19 cellular contexts compared by ENCODE assay signal in the genomic region with DNA sequence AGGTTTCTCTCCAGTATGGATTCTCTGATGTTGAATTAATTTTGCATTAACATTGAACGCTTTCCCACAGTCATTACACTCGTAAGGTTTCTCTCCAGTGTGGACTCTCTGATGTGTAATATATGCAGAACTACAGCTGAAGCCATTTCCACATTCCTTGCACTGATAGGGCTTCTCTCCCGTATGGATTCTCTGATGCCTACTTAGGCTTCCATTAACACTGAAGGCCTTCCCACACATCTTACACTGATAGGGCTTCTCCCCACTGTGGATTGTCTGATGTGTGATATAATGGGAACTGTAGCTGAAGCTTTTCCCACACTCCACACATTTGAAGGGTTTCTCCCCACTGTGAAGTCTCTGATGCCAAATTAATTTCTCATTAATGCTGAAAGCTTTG. TPM values are rescaled to one million over a fixed set of nuclear protein-coding genes. Genes with fewer than 3 reads are reported as not detected.
DNase-seq lines count a peak whose midpoint lies in the region; ATAC-seq, FAIRE-seq and TF ChIP-seq lines count a peak whose summit lies in the region.
"Had no signal": no experiment of that assay in that cellular context is flagged by ENCODE, and none has a peak within 500 bp of the region (broad histone marks: within the 10 kb centered on the region; RNA-seq: fewer than 3 reads in every experiment).

No MANE protein-coding gene starts in this region.

- FAIRE-seq in A549 (lab: Jason Lieb, UNC) (no peak), GM12878 (lab: Jason Lieb, UNC) (no peak)
- FAIRE-seq: A204.1 had no signal

- ATAC-seq in A549, result no peak
- ATAC-seq in HCT116, result no peak
- no peak for ATAC-seq in GM12878
- ATAC-seq in naive thymus-derived CD4-positive, alpha-beta T cell, result no peak

- no peaks in the 10 kb centered on the region for H3K27me3 Mint-ChIP-seq in naive thymus-derived CD4-positive, alpha-beta T cell
- no peaks in the 10 kb centered on the region for H3K27me3 Mint-ChIP-seq in neural progenitor cell (ENCODE audit: insufficient read depth, low read depth)

- peaks cover 14 to 87% (median 59%) of the 10 kb centered on the region in 11 donors for H3K9me3 Mint-ChIP-seq in naive thymus-derived CD4-positive, alpha-beta T cell
- H3K9me3 Mint-ChIP-seq in neural progenitor cell, result peaks cover 63% of the 10 kb centered on the region

- CTCF ChIA-PET in A549 (lab: Yijun Ruan, JAX), result interaction anchor here (1.2 kb wide), 1 partner anchor 49 kb away, joined by 3 read pairs; no protein-coding TSS in a partner anchor
- CTCF ChIA-PET in HCT116 (lab: Charles Lee), result no interaction called here
- CTCF ChIA-PET in GM12878 (lab: Yijun Ruan, JAX), result no interaction called here
- CTCF ChIA-PET in naive thymus-derived CD4-positive, alpha-beta T cell (lab: Charles Lee), result no interaction called here

- intact Hi-C loops in HCT116 (cut with micrococcal nuclease), result no loop called here
- intact Hi-C loops in GM12878 (cut with micrococcal nuclease; ENCODE audit: unreplicated experiment), result no loop called here
- intact Hi-C loops in naive thymus-derived CD4-positive, alpha-beta T cell (cut with micrococcal nuclease), result no loop called here

- H3K27ac Mint-ChIP-seq in naive thymus-derived CD4-positive, alpha-beta T cell, result no peak overlapping the region
- no peak overlapping the region for H3K27ac Mint-ChIP-seq in neural progenitor cell
- H3K27ac Mint-ChIP-seq: H9 had no signal

- POLR2A ChIA-PET in A549 (lab: Yijun Ruan, JAX) (no interaction called here), HCT116 (lab: Charles Lee) (no interaction called here), GM12878 (lab: Charles Lee) (no interaction called here)
- POLR2A ChIA-PET in naive thymus-derived CD4-positive, alpha-beta T cell (lab: Charles Lee), result no interaction called here

- H3K4me1 ChIP-seq in A549 (no peaks in the 10 kb centered on the region), HCT116 (ENCODE audit: control insufficient read depth in 1 of 2, insufficient read depth in 2 of 2, low read length in 2 of 2) (no peaks in the 10 kb centered on the region), GM12878 (ENCODE audit: control insufficient read depth, insufficient read depth, low read length) (no peaks in the 10 kb centered on the region), neural progenitor cell (no peaks in the 10 kb centered on the region)
- H3K4me1 ChIP-seq in naive thymus-derived CD4-positive, alpha-beta T cell (ENCODE audit: control insufficient read depth in 2 of 2, insufficient read depth in 2 of 2, low read length in 2 of 2), result no peaks in the 10 kb centered on the region

- no peak overlapping the region for H3K9ac ChIP-seq in HCT116 (ENCODE audit: low read length)
- no peak overlapping the region for H3K9ac ChIP-seq in GM12878 (ENCODE audit: control insufficient read depth, insufficient read depth, low read length)
- no peak overlapping the region for H3K9ac ChIP-seq in neural progenitor cell

- peaks cover 44 to 70% (median 66%) of the 10 kb centered on the region in 5 donors for H3K36me3 Mint-ChIP-seq in naive thymus-derived CD4-positive, alpha-beta T cell
- H3K36me3 Mint-ChIP-seq in neural progenitor cell, result peaks cover 67% of the 10 kb centered on the region

- H3K9me2 ChIP-seq in HCT116 (ENCODE audit: insufficient read depth), result no peaks in the 10 kb centered on the region

- H2AFZ ChIP-seq in HCT116 (ENCODE audit: low read depth, low read length, poor library complexity, severe bottlenecking), result no peak overlapping the region
- no peak overlapping the region for H2AFZ ChIP-seq in GM12878 (ENCODE audit: control insufficient read depth, low read depth, low read length)
- no peak overlapping the region for H2AFZ ChIP-seq in neural progenitor cell (replicated peaks)

- H3K27me3 ChIP-seq in HCT116 (ENCODE audit: insufficient read depth, low read length), result no peaks in the 10 kb centered on the region
- no peaks in the 10 kb centered on the region for H3K27me3 ChIP-seq in GM12878 (replicated peaks in 1 of 2; ENCODE audit: control insufficient read depth in 2 of 2, insufficient read depth in 2 of 2, low read length in 1 of 2)
- H3K27me3 ChIP-seq in naive thymus-derived CD4-positive, alpha-beta T cell (ENCODE audit: control insufficient read depth in 2 of 2, insufficient read depth in 2 of 2, low read length in 2 of 2), result no peaks in the 10 kb centered on the region
- no peaks in the 10 kb centered on the region for H3K27me3 ChIP-seq in neural progenitor cell

- H3K27ac ChIP-seq in A549, result no peak overlapping the region
- H3K27ac ChIP-seq in HCT116 (ENCODE audit: low read depth, low read length), result no peak overlapping the region
- no peak overlapping the region for H3K27ac ChIP-seq in GM12878 (ENCODE audit: control insufficient read depth, insufficient read depth)
- no peak overlapping the region for H3K27ac ChIP-seq in naive thymus-derived CD4-positive, alpha-beta T cell (ENCODE audit: low read depth, low read length)
- H3K27ac ChIP-seq in neural progenitor cell, result no peak overlapping the region

- TF ChIP-seq CTCF in A549 (IDR thresholded peaks at IDR 0.05) (no peak), HCT116 (IDR thresholded peaks at IDR 0.05 in 2 of 3, conservative IDR thresholded peaks at IDR 0.05 in 1 of 3; ENCODE audit: borderline replicate concordance in 1 of 3, insufficient read depth in 1 of 3, low read depth in 2 of 3, low read length in 2 of 3) (no peak), GM12878 (IDR thresholded peaks at IDR 0.05 in 2 of 3, conservative IDR thresholded peaks at IDR 0.05 in 1 of 3; ENCODE audit: control insufficient read depth in 2 of 3, extremely low read depth in 1 of 3, insufficient read depth in 1 of 3, low read depth in 3 of 3, low read length in 3 of 3) (no peak), neural progenitor cell (IDR thresholded peaks at IDR 0.05) (no peak)

- H3F3A ChIP-seq in neural progenitor cell (ENCODE audit: low read depth), result peaks cover 15% of the 10 kb centered on the region

- H3K4me1 Mint-ChIP-seq in naive thymus-derived CD4-positive, alpha-beta T cell, result no peaks in the 10 kb centered on the region
- no peaks in the 10 kb centered on the region for H3K4me1 Mint-ChIP-seq in neural progenitor cell
- H3K4me1 Mint-ChIP-seq: H9 had no signal

- no peak for DNase-seq in A549 (ENCODE audit: low read depth in 1 of 2, low spot score in 1 of 2)
- DNase-seq in HCT116 (ENCODE audit: low read depth, low spot score), result no peak
- DNase-seq in GM12878 (ENCODE audit: low read depth, low spot score), result no peak
- DNase-seq in naive thymus-derived CD4-positive, alpha-beta T cell, result no peak
- no peak for DNase-seq in NCI-H82 treated with DMSO at 0.1 percent for 48 hours (lab: John Stamatoyannopoulos, UW; ENCODE audit: unreplicated experiment)
- no peak for DNase-seq in neural progenitor cell (ENCODE audit: low spot score)
- DNase-seq in NCI-H446 treated with DMSO at 0.1 percent for 48 hours (lab: John Stamatoyannopoulos, UW), result no peak
- DNase-seq in SK-N-DZ (ENCODE audit: low spot score), result no peak
- DNase-seq: AML-193, EL, H9, NCI-H1092 treated with DMSO at 0.1 percent for 48 hours, NCI-H1694 treated with DMSO at 0.1 percent for 48 hours, NCI-H82, SIG-M5 had no signal

- no peak overlapping the region for H3K4me3 ChIP-seq in A549
- no peak overlapping the region for H3K4me3 ChIP-seq in HCT116 (replicated peaks in 1 of 2; ENCODE audit: low read depth in 1 of 2, low read length in 2 of 2)
- no peak overlapping the region for H3K4me3 ChIP-seq in GM12878
- H3K4me3 ChIP-seq in naive thymus-derived CD4-positive, alpha-beta T cell (ENCODE audit: low read length), result peak overlapping the region; percentile 12
- H3K4me3 ChIP-seq in neural progenitor cell, result no peak overlapping the region

- in situ Hi-C loops in GM12878 (cut with MboI), result no loop called here

- RAD21 ChIA-PET in HCT116 (lab: Charles Lee; ENCODE audit: low non-redundant PET in 1 of 2, low total read pairs in 2 of 2, uncharacterized antibody in 2 of 2, unreplicated experiment in 2 of 2), result no interaction called here
- RAD21 ChIA-PET in GM12878 (lab: Charles Lee; ENCODE audit: unreplicated experiment), result interaction anchor here (1.2 kb wide), 1 partner anchor 51 kb away, joined by 3 read pairs; no protein-coding TSS in a partner anchor

- H3K79me2 ChIP-seq in HCT116 (ENCODE audit: insufficient read depth, low read length), result no peaks in the 10 kb centered on the region
- no peaks in the 10 kb centered on the region for H3K79me2 ChIP-seq in GM12878 (ENCODE audit: control insufficient read depth, insufficient read depth, low read length)
- H3K79me2 ChIP-seq in neural progenitor cell (ENCODE audit: low read depth), result no peaks in the 10 kb centered on the region

- H4K20me1 ChIP-seq in HCT116 (ENCODE audit: insufficient read depth) (no peaks in the 10 kb centered on the region), GM12878 (ENCODE audit: control insufficient read depth, insufficient read depth) (no peaks in the 10 kb centered on the region), neural progenitor cell (ENCODE audit: low read depth) (no peaks in the 10 kb centered on the region)

- TF ChIP-seq POLR2A in A549 (IDR thresholded peaks at IDR 0.05; ENCODE audit: low read length), result no peak
- TF ChIP-seq POLR2A in HCT116 (IDR thresholded peaks at IDR 0.05; ENCODE audit: borderline replicate concordance, extremely low read depth, insufficient read depth, insufficient read length), result no peak
- no peak for TF ChIP-seq POLR2A in GM12878 (IDR thresholded peaks at IDR 0.05; ENCODE audit: low read depth, low read length)

- H3K36me3 ChIP-seq in HCT116 (ENCODE audit: control insufficient read depth in 1 of 2, insufficient read depth in 2 of 2, low read length in 2 of 2) (peaks cover 2 to 50% of the 10 kb centered on the region in 2 experiments; a peak in 2 of 4 replicates), GM12878 (ENCODE audit: control insufficient read depth in 2 of 2, insufficient read depth in 2 of 2, low read length in 1 of 2) (peaks cover 8 to 30% of the 10 kb centered on the region in 2 experiments), neural progenitor cell (peaks cover 32% of the 10 kb centered on the region)
- peaks cover 9 to 61% (median 21%) of the 10 kb centered on the region in 3 experiments for H3K36me3 ChIP-seq in naive thymus-derived CD4-positive, alpha-beta T cell (ENCODE audit: control insufficient read depth in 2 of 3, insufficient read depth in 3 of 3, low read length in 3 of 3)

- TF ChIP-seq EP300 in A549 (IDR thresholded peaks at IDR 0.05) (no peak), GM12878 (IDR thresholded peaks at IDR 0.05; ENCODE audit: borderline replicate concordance in 1 of 2, control insufficient read depth in 1 of 2, low read depth in 2 of 2, low read length in 2 of 2) (no peak)

- BruUV-seq in HCT116 (replicated peaks; lab: Mats Ljungman, UMichigan) (TSS peak; percentile 17), GM12878 (replicated peaks; lab: Mats Ljungman, UMichigan) (no TSS peak)

- no peak overlapping the region for H3K4me3 Mint-ChIP-seq in naive thymus-derived CD4-positive, alpha-beta T cell
- H3K4me3 Mint-ChIP-seq in neural progenitor cell, result no peak overlapping the region
- H3K4me3 Mint-ChIP-seq: H9 had no signal

- no peak overlapping the region for H3K4me2 ChIP-seq in A549
- no peak overlapping the region for H3K4me2 ChIP-seq in HCT116 (ENCODE audit: low read length)
- H3K4me2 ChIP-seq in GM12878 (ENCODE audit: control insufficient read depth, insufficient read depth), result no peak overlapping the region
- H3K4me2 ChIP-seq in neural progenitor cell, result no peak overlapping the region

- SMC1A ChIA-PET in GM12878 (lab: Charles Lee; ENCODE audit: uncharacterized antibody, unreplicated experiment), result no interaction called here

- peaks cover 97% of the 10 kb centered on the region for H3K9me3 ChIP-seq in A549
- peaks cover 22 to 24% of the 10 kb centered on the region in 2 experiments; a peak in 3 of 4 replicates for H3K9me3 ChIP-seq in HCT116 (ENCODE audit: control insufficient read depth in 1 of 2, insufficient read depth in 1 of 2, low read depth in 1 of 2, low read length in 2 of 2)
- H3K9me3 ChIP-seq in GM12878 (replicated peaks; ENCODE audit: control insufficient read depth, insufficient read depth, low read length), result peaks cover 48% of the 10 kb centered on the region
- H3K9me3 ChIP-seq in naive thymus-derived CD4-positive, alpha-beta T cell (ENCODE audit: control insufficient read depth in 2 of 3, low read length in 3 of 3), result peaks cover 11 to 75% (median 22%) of the 10 kb centered on the region in 3 experiments
- peaks cover 37% of the 10 kb centered on the region for H3K9me3 ChIP-seq in neural progenitor cell (ENCODE audit: low read depth)

- TF ChIP-seq RAD21 in A549 (conservative IDR thresholded peaks at IDR 0.05 in 1 of 2, IDR thresholded peaks at IDR 0.05 in 1 of 2) (no peak), HCT116 (IDR thresholded peaks at IDR 0.05; ENCODE audit: low read depth) (no peak), GM12878 (IDR thresholded peaks at IDR 0.05; ENCODE audit: insufficient read depth, low read depth, low read length) (no peak)

- WGBS in A549 (ENCODE audit: missing lambda C conversion rate), result 94% methylated on average over 3 of the region's 3 CpGs
- WGBS in GM12878 (ENCODE audit: insufficient coverage, insufficient replicate concordance, low lambda C conversion rate, missing lambda C conversion rate), result 98% methylated on average over 3 of the region's 3 CpGs

RNA-seq across cellular contexts. Expression of a gene that starts 7.2 kb away (rescaled TPM):
- polyA plus RNA-seq in A549 (2011; rRNA removed) (not detected in 2 replicates), A549 (2017; fragmentation: RNase III; extraction: RNeasy Plus Mini Kit Qiagen cat#74134 plus additional on column Dnase treatment) (not detected in 3 replicates), GM12878 (2011; rRNA removed) (not detected in 2 replicates), GM12878 (2014; fragmentation: Illumina TruSeq; extraction: Trizol) (not detected in 2 replicates), GM12878 (2014; fragmentation: Nextera tagmentation; extraction: Ambion mirVana) (not detected), GM12878 (2014; rRNA removed) (not detected in 2 replicates), GM12878 (2016; fragmentation: Nextera tagmentation; extraction: Ambion mirVana) (not detected)
- polyA plus RNA-seq in A549 (2012; cell fraction: cytosol; rRNA removed), result not detected in 2 replicates
- not detected in 2 replicates for polyA plus RNA-seq in A549 (2012; cell fraction: nucleus; rRNA removed)
- not detected in 2 replicates for polyA minus RNA-seq in A549 (2011; rRNA and poly(A)+ RNA removed)
- total RNA-seq in HCT116 (2021; ENCODE audit: unreplicated experiment) (not detected), GM12878 (2014; rRNA removed) (not detected in 2 replicates), GM12878 (2014; rRNA removed; fragmentation: Illumina TruSeq; extraction: Trizol) (not detected in 2 replicates), GM12878 (2021) (not detected in 2 replicates), neural progenitor cell (ENCODE audit: low replicate concordance) (not detected in 2 replicates)
- not detected in 2 replicates for polyA plus RNA-seq in HCT116 (2012)
- total RNA-seq in GM12878 (2013; cell fraction: nucleolus; rRNA removed), result not detected in 2 replicates
- not detected for polyA plus RNA-seq in GM12878 (2011; ENCODE audit: low read depth)
- not detected in 2 replicates for polyA plus RNA-seq in GM12878 (2011; cell fraction: cytosol; rRNA removed)
- polyA plus RNA-seq in GM12878 (2011; cell fraction: nucleus; rRNA removed), result not detected in 2 replicates
- polyA plus RNA-seq in GM12878 (2012), result not detected in 2 replicates
- polyA minus RNA-seq in GM12878 (2011; rRNA and poly(A)+ RNA removed), result not detected in 2 replicates
- polyA minus RNA-seq in GM12878 (2011; cell fraction: cytosol; rRNA and poly(A)+ RNA removed), result not detected in 2 replicates
- polyA minus RNA-seq in GM12878 (2011; cell fraction: nucleus; rRNA and poly(A)+ RNA removed), result not detected in 2 replicates
- not detected for total RNA-seq in naive thymus-derived CD4-positive, alpha-beta T cell
- polyA plus RNA-seq in naive thymus-derived CD4-positive, alpha-beta T cell, result not detected
- polyA plus RNA-seq in SK-N-DZ (2014; cell fraction: cytosol; rRNA removed), result 0.16 TPM in 1 of 2 replicates, not detected in the other
- 0.85 TPM in 1 of 2 replicates, not detected in the other for polyA plus RNA-seq in SK-N-DZ (2014; cell fraction: nucleus; rRNA removed)
- total RNA-seq: H9, HT-29, NCI-H460, RPMI7951 had no signal

RNA-seq across cellular contexts. Expression of a gene that starts 13.0 kb away (rescaled TPM):
- polyA plus RNA-seq in A549 (2011; rRNA removed) (6.1 and 8.7 TPM in 2 replicates), A549 (2017; fragmentation: RNase III; extraction: RNeasy Plus Mini Kit Qiagen cat#74134 plus additional on column Dnase treatment) (6.2 to 7.7 TPM (median 7.1 TPM) in 3 replicates), GM12878 (2011; rRNA removed) (9.9 and 13.9 TPM in 2 replicates), GM12878 (2014; fragmentation: Illumina TruSeq; extraction: Trizol) (11.3 and 13.4 TPM in 2 replicates), GM12878 (2014; fragmentation: Nextera tagmentation; extraction: Ambion mirVana) (1 to 10 TPM; 3.6 to 4.8 TPM), GM12878 (2014; rRNA removed) (7.0 and 9.3 TPM in 2 replicates), GM12878 (2016; fragmentation: Nextera tagmentation; extraction: Ambion mirVana) (1 to 10 TPM; 7.4 to 8.2 TPM)
- polyA plus RNA-seq in A549 (2012; cell fraction: cytosol; rRNA removed), result 3.1 TPM in 2 replicates
- 3.4 and 4.9 TPM in 2 replicates for polyA plus RNA-seq in A549 (2012; cell fraction: nucleus; rRNA removed)
- 4.2 and 6.9 TPM in 2 replicates for polyA minus RNA-seq in A549 (2011; rRNA and poly(A)+ RNA removed)
- total RNA-seq in HCT116 (2021; ENCODE audit: unreplicated experiment) (11.1 TPM), GM12878 (2014; rRNA removed) (6.8 and 7.1 TPM in 2 replicates), GM12878 (2014; rRNA removed; fragmentation: Illumina TruSeq; extraction: Trizol) (11.5 and 12.0 TPM in 2 replicates), GM12878 (2021) (7.6 and 10.2 TPM in 2 replicates), neural progenitor cell (ENCODE audit: low replicate concordance) (13.8 and 18.2 TPM in 2 replicates)
- 7.8 and 9.6 TPM in 2 replicates for polyA plus RNA-seq in HCT116 (2012)
- total RNA-seq in GM12878 (2013; cell fraction: nucleolus; rRNA removed), result 17.6 and 19.2 TPM in 2 replicates
- polyA plus RNA-seq in GM12878 (2011; ENCODE audit: low read depth), result 6.6 TPM
- 4.3 and 5.1 TPM in 2 replicates for polyA plus RNA-seq in GM12878 (2011; cell fraction: cytosol; rRNA removed)
- polyA plus RNA-seq in GM12878 (2011; cell fraction: nucleus; rRNA removed), result 11.8 and 14.5 TPM in 2 replicates
- 6.6 and 10.2 TPM in 2 replicates for polyA plus RNA-seq in GM12878 (2012)
- polyA minus RNA-seq in GM12878 (2011; rRNA and poly(A)+ RNA removed), result 9.8 and 12.0 TPM in 2 replicates
- polyA minus RNA-seq in GM12878 (2011; cell fraction: cytosol; rRNA and poly(A)+ RNA removed), result 1.9 and 2.0 TPM in 2 replicates
- 5.7 and 8.2 TPM in 2 replicates for polyA minus RNA-seq in GM12878 (2011; cell fraction: nucleus; rRNA and poly(A)+ RNA removed)
- 10 to 100 TPM in 2 of 5 experiments, 1 to 10 TPM in 3; 6.5 to 16.0 (median 8.8) TPM for total RNA-seq in naive thymus-derived CD4-positive, alpha-beta T cell
- 1 to 10 TPM; 7.1 to 7.5 TPM for polyA plus RNA-seq in naive thymus-derived CD4-positive, alpha-beta T cell
- polyA plus RNA-seq in SK-N-DZ (2014; cell fraction: cytosol; rRNA removed), result 9.0 and 12.2 TPM in 2 replicates
- 13.6 and 19.9 TPM in 2 replicates for polyA plus RNA-seq in SK-N-DZ (2014; cell fraction: nucleus; rRNA removed)

RNA-seq across cellular contexts. Expression of a gene that starts 40.1 kb away (rescaled TPM):
- polyA plus RNA-seq in A549 (2011; rRNA removed) (3.9 and 4.4 TPM in 2 replicates), A549 (2017; fragmentation: RNase III; extraction: RNeasy Plus Mini Kit Qiagen cat#74134 plus additional on column Dnase treatment) (2.0 to 2.4 TPM (median 2.3 TPM) in 3 replicates), GM12878 (2011; rRNA removed) (3.3 and 3.6 TPM in 2 replicates), GM12878 (2014; fragmentation: Illumina TruSeq; extraction: Trizol) (2.0 and 4.7 TPM in 2 replicates), GM12878 (2014; fragmentation: Nextera tagmentation; extraction: Ambion mirVana) (1 to 10 TPM; 1.5 TPM), GM12878 (2014; rRNA removed) (1.0 and 1.4 TPM in 2 replicates), GM12878 (2016; fragmentation: Nextera tagmentation; extraction: Ambion mirVana) (1 to 10 TPM; 1.3 to 3.0 TPM)
- polyA plus RNA-seq in A549 (2012; cell fraction: cytosol; rRNA removed), result 0.67 and 0.96 TPM in 2 replicates
- polyA plus RNA-seq in A549 (2012; cell fraction: nucleus; rRNA removed), result 0.78 and 1.7 TPM in 2 replicates
- 7.1 and 9.2 TPM in 2 replicates for polyA minus RNA-seq in A549 (2011; rRNA and poly(A)+ RNA removed)
- total RNA-seq in HCT116 (2021; ENCODE audit: unreplicated experiment) (5.4 TPM), GM12878 (2014; rRNA removed) (2.0 and 3.5 TPM in 2 replicates), GM12878 (2014; rRNA removed; fragmentation: Illumina TruSeq; extraction: Trizol) (3.0 TPM in 2 replicates), GM12878 (2021) (2.1 and 2.3 TPM in 2 replicates), neural progenitor cell (ENCODE audit: low replicate concordance) (10.3 and 13.9 TPM in 2 replicates)
- 1.6 and 1.9 TPM in 2 replicates for polyA plus RNA-seq in HCT116 (2012)
- total RNA-seq in GM12878 (2013; cell fraction: nucleolus; rRNA removed), result 23.6 and 24.7 TPM in 2 replicates
- polyA plus RNA-seq in GM12878 (2011; ENCODE audit: low read depth), result 2.0 TPM
- polyA plus RNA-seq in GM12878 (2011; cell fraction: cytosol; rRNA removed), result 1.7 and 2.0 TPM in 2 replicates
- polyA plus RNA-seq in GM12878 (2011; cell fraction: nucleus; rRNA removed), result 8.6 and 9.0 TPM in 2 replicates
- 2.0 and 2.3 TPM in 2 replicates for polyA plus RNA-seq in GM12878 (2012)
- 4.9 and 7.4 TPM in 2 replicates for polyA minus RNA-seq in GM12878 (2011; rRNA and poly(A)+ RNA removed)
- polyA minus RNA-seq in GM12878 (2011; cell fraction: cytosol; rRNA and poly(A)+ RNA removed), result 1.0 and 1.1 TPM in 2 replicates
- 6.0 and 12.3 TPM in 2 replicates for polyA minus RNA-seq in GM12878 (2011; cell fraction: nucleus; rRNA and poly(A)+ RNA removed)
- total RNA-seq in naive thymus-derived CD4-positive, alpha-beta T cell, result 10 to 100 TPM in 2 of 5 experiments, 1 to 10 TPM in 3; 3.6 to 12.9 (median 6.4) TPM
- 1 to 10 TPM; 1.7 to 3.9 TPM for polyA plus RNA-seq in naive thymus-derived CD4-positive, alpha-beta T cell
- 4.0 and 5.3 TPM in 2 replicates for polyA plus RNA-seq in SK-N-DZ (2014; cell fraction: cytosol; rRNA removed)
- polyA plus RNA-seq in SK-N-DZ (2014; cell fraction: nucleus; rRNA removed), result 4.0 and 5.2 TPM in 2 replicates
